Comparison of ENCODE assay signal across 13 cellular contexts in the genomic region with DNA sequence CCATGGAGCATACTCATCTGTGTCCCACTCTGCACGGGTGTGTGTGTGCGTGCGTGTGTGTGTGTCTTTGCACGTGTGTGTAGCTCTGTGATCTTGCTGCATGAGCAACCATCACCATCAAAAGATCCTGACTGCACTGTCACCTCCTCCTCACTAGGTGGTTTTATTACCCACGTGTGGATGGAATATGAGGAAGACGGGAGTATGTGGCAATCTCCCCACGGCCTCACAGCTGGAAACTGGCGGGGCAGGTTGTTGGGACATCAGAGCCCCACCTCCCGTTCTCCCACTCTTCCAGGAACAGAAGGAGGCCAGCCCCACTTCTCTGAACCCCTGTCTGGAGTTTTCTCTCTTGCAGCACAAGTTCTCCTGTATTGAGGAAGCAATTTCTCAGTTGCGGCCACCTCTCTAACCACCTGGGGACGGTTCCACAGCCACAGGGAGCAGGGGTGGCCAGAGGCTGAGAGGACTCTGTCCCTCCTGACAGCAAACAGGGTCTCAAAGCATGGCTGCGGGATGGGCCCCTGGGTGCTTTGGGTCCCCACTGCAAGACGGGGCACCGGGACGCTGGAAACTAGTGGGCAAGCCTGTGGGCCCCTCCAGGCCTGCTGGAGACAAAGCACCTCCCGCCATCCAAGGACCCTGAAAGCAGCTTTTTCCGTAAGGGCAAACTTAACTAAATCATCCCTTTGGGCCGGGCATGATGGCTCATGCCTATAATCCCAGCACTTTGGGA. TPM values are rescaled to one million over a fixed set of nuclear protein-coding genes. Genes with fewer than 3 reads are reported as not detected.
DNase-seq lines count a peak whose midpoint lies in the region; ATAC-seq and TF ChIP-seq lines count a peak whose summit lies in the region.
"Had no signal": no experiment of that assay in that cellular context is flagged by ENCODE, and none has a peak within 500 bp of the region (broad histone marks: within the 10 kb centered on the region; RNA-seq: fewer than 3 reads in every experiment).

No MANE protein-coding gene starts in this region.

- no peak overlapping the region for H3K27ac ChIP-seq in left lung
- H3K27ac ChIP-seq: testis had no signal

- H3K4me1 ChIP-seq in left lung = peaks cover 0 to 9% of the 10 kb centered on the region in 2 donors
- H3K4me1 ChIP-seq: testis had no signal

- H3K4me3 ChIP-seq in left lung = no peak overlapping the region
- H3K4me3 ChIP-seq: testis had no signal

- H3K9me3 ChIP-seq in left lung = peaks cover 0 to 18% of the 10 kb centered on the region in 2 donors
- H3K9me3 ChIP-seq: testis had no signal

- H3K27me3 ChIP-seq in left lung = no peaks in the 10 kb centered on the region
- H3K27me3 ChIP-seq: testis had no signal

- H3K36me3 ChIP-seq in left lung = no peaks in the 10 kb centered on the region

- TF ChIP-seq CTCF in left lung (IDR thresholded peaks at IDR 0.05) = no peak

- intact Hi-C loops in left lung (cut with DNase I) = no loop called here

- ATAC-seq in left lung (peak; percentile 90), HG03045 (IDR thresholded peaks at IDR 0.05; ENCODE audit: unreplicated experiment) (no peak), HG03039 (IDR thresholded peaks at IDR 0.05; ENCODE audit: unreplicated experiment) (no peak)
- no peak for ATAC-seq in stimulated activated naive CD8-positive, alpha-beta T cell treated with anti-CD3 and anti-CD28 coated beads, Interleukin-15, Interleukin-2, amounts not matched to agents 100 U/mL and 50 U/mL, for 24 hours

- in situ Hi-C loops in T47D (cut with HindIII; ENCODE audit: low pct_unique_long_range_greater_than_20kb, low sequenced_read_pairs) = no loop called here

- peak; percentile 20 for DNase-seq in NCI-H2171 treated with DMSO at 0.1 percent for 48 hours (lab: John Stamatoyannopoulos, UW)
- DNase-seq in NCI-H2171 (lab: John Stamatoyannopoulos, UW) = no peak
- peak; percentile 43 to 84 for DNase-seq in T47D (ENCODE audit: low read depth in 1 of 2, low spot score in 1 of 2)
- peak in 1 of 2 donors; percentile 53 for DNase-seq in left lung
- DNase-seq in stimulated activated naive CD8-positive, alpha-beta T cell treated with anti-CD3 and anti-CD28 coated beads, Interleukin-15, Interleukin-2, amounts not matched to agents 100 U/mL and 50 U/mL, for 24 hours = no peak
- DNase-seq in UCSD-AML1 (lab: John Stamatoyannopoulos, UW; ENCODE audit: unreplicated experiment) = no peak
- DNase-seq: testis had no signal

RNA-seq across cellular contexts. Expression of gene ATP2C2, which starts 27.9 kb away (rescaled TPM):
- 10 to 100 TPM; 38.1 to 52.8 TPM for total RNA-seq in left lung
- total RNA-seq: A673; glomerular endothelial cell; LHCN-M2; T-helper 1 cell treated with Interleukin-12 subunit alpha and Interleukin-12 subunit beta and Interleukin-4 antibody, amounts not matched to agents 30 ng/mL and 1 ng/mL, for 36 hours had no signal

RNA-seq across cellular contexts. Expression of gene WFDC1, which starts 45.8 kb away (rescaled TPM):
- 10 to 100 TPM; 12.7 to 21.6 TPM for total RNA-seq in left lung
- total RNA-seq: A673; glomerular endothelial cell; LHCN-M2; T-helper 1 cell treated with Interleukin-12 subunit alpha and Interleukin-12 subunit beta and Interleukin-4 antibody, amounts not matched to agents 30 ng/mL and 1 ng/mL, for 36 hours had no signal

Comparison
In these comparisons a context has a peak if more than half of its experiments do, and no peak if none do; other contexts are left out.
1. DNase-seq: peak in NCI-H2171 treated with DMSO at 0.1 percent for 48 hours (single experiment) and T47D (2 of 2); none in NCI-H2171 (single experiment), stimulated activated naive CD8-positive, alpha-beta T cell treated with anti-CD3 and anti-CD28 coated beads, Interleukin-15, Interleukin-2, amounts not matched to agents 100 U/mL and 50 U/mL, for 24 hours (single experiment) and UCSD-AML1 (single experiment).